17 cellular contexts compared by ENCODE assay signal in the genomic region with DNA sequence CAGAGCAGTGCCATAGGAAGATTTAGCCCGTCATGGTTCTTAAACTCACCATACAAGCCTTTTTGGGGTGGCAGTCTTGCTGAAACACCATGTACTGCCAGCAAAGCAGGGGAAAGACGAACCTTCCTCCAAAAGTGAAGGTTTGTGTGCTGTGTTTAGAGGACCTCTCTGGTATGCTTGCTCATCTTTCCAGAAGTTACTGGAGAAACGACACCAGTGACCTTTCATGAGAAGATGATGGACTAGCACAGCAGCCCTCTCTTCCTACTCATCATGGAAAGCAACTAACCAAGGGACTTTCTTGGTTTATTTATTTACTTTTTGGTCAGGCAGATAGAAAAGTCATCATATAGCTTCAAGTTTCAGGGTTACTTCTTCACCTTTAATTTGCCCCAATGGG.
DNase-seq lines count a peak whose midpoint lies in the region; ATAC-seq and TF ChIP-seq lines count a peak whose summit lies in the region.
"Had no signal": no experiment of that assay in that cellular context is flagged by ENCODE, and none has a peak within 500 bp of the region (broad histone marks: within the 10 kb centered on the region; RNA-seq: fewer than 3 reads in every experiment).

No MANE protein-coding gene starts in this region.

- H3K36me3 ChIP-seq in smooth muscle cell (ENCODE audit: low read depth) = no peaks in the 10 kb centered on the region
- H3K36me3 ChIP-seq: suprapubic skin had no signal

- no peak overlapping the region for H3K9ac ChIP-seq in smooth muscle cell (ENCODE audit: low read depth)

- no peak overlapping the region for H3K4me3 ChIP-seq in smooth muscle cell
- H3K4me3 ChIP-seq: suprapubic skin had no signal

- H4K20me1 ChIP-seq in smooth muscle cell (ENCODE audit: low read depth) = no peaks in the 10 kb centered on the region

- no peak overlapping the region for H2AFZ ChIP-seq in smooth muscle cell (ENCODE audit: low read depth)

- H3K4me2 ChIP-seq in smooth muscle cell = no peak overlapping the region

- peak overlapping the region; percentile 50 for H3K27ac ChIP-seq in smooth muscle cell (ENCODE audit: low read depth)
- H3K27ac ChIP-seq: suprapubic skin had no signal

- DNase-seq in ELR (ENCODE audit: low read depth) = peak; percentile 25
- DNase-seq in smooth muscle cell (lab: John Stamatoyannopoulos, UW; ENCODE audit: unreplicated experiment) = no peak
- DNase-seq in stimulated activated CD4-positive, alpha-beta T cell treated with anti-CD3 and anti-CD28 coated beads, Interleukin-4, amount 100 ng/mL, for 4 hours = no peak
- DNase-seq in immature natural killer cell = no peak
- DNase-seq: activated CD4-positive, alpha-beta T cell treated with anti-CD3 and anti-CD28 coated beads, Interleukin-2, amount 50 U/mL, for 48 hours; activated T-cell treated with anti-CD3 and anti-CD28 coated beads, Interleukin-2, amount 50 U/mL, for 4 hours; caudate nucleus; effector memory CD4-positive, alpha-beta T cell; hypothalamus; left colon; NCI-H1436 treated with DMSO at 0.1 percent for 48 hours; NCI-H446 treated with DMSO at 0.1 percent for 48 hours had no signal

- H3K27ac Mint-ChIP-seq in activated T-helper 17 cell treated with anti-CD3 and anti-CD28 coated beads, Interleukin-2, amount 50 U/mL, for 72 hours = no peak overlapping the region
- H3K27ac Mint-ChIP-seq in immature natural killer cell = no peak overlapping the region

- H3K9me3 ChIP-seq in smooth muscle cell (replicated peaks; ENCODE audit: low read depth) = no peaks in the 10 kb centered on the region
- H3K9me3 ChIP-seq: suprapubic skin had no signal

- ATAC-seq in HG02798 (IDR thresholded peaks at IDR 0.05; ENCODE audit: poor library complexity, unreplicated experiment) (peak; percentile 25), HG02885 (IDR thresholded peaks at IDR 0.05; ENCODE audit: poor library complexity, unreplicated experiment) (no peak)
- ATAC-seq in activated T-helper 17 cell treated with anti-CD3 and anti-CD28 coated beads, Interleukin-2, amount 50 U/mL, for 72 hours (replicated peaks) = peak; percentile 83
- ATAC-seq: activated T-cell treated with anti-CD3 and anti-CD28 coated beads, Interleukin-2, amount 50 U/mL, for 4 hours; left colon had no signal

- H3F3A ChIP-seq in smooth muscle cell (ENCODE audit: low read depth) = peaks cover 6% of the 10 kb centered on the region

- no peaks in the 10 kb centered on the region for H3K27me3 ChIP-seq in smooth muscle cell (ENCODE audit: low read depth)
- H3K27me3 ChIP-seq: suprapubic skin had no signal

- H3K27me3 Mint-ChIP-seq in activated T-helper 17 cell treated with anti-CD3 and anti-CD28 coated beads, Interleukin-2, amount 50 U/mL, for 72 hours = no peaks in the 10 kb centered on the region
- peaks cover 2 to 3% (median 2%) of the 10 kb centered on the region in 3 donors for H3K27me3 Mint-ChIP-seq in immature natural killer cell (ENCODE audit: low read depth in 3 of 3)

- no peaks in the 10 kb centered on the region for H3K79me2 ChIP-seq in smooth muscle cell (ENCODE audit: low read depth)

- H3K9me3 Mint-ChIP-seq in activated T-helper 17 cell treated with anti-CD3 and anti-CD28 coated beads, Interleukin-2, amount 50 U/mL, for 72 hours = no peaks in the 10 kb centered on the region
- H3K9me3 Mint-ChIP-seq in immature natural killer cell = no peaks in the 10 kb centered on the region
- H3K9me3 Mint-ChIP-seq: activated T-cell treated with anti-CD3 and anti-CD28 coated beads, Interleukin-2, amount 50 U/mL, for 4 hours had no signal

- no peak overlapping the region for H3K4me3 Mint-ChIP-seq in activated T-helper 17 cell treated with anti-CD3 and anti-CD28 coated beads, Interleukin-2, amount 50 U/mL, for 72 hours
- H3K4me3 Mint-ChIP-seq in immature natural killer cell = no peak overlapping the region
- H3K4me3 Mint-ChIP-seq: activated T-cell treated with anti-CD3 and anti-CD28 coated beads, Interleukin-2, amount 50 U/mL, for 4 hours; CD14-positive monocyte had no signal

- peaks cover 3% of the 10 kb centered on the region for H3K4me1 ChIP-seq in smooth muscle cell (ENCODE audit: low read depth)
- H3K4me1 ChIP-seq: suprapubic skin had no signal

- 77% methylated on average over 3 of the region's 3 CpGs for WGBS in smooth muscle cell (ENCODE audit: low lambda C conversion rate)

- no peak for TF ChIP-seq CTCF in smooth muscle cell (IDR thresholded peaks at IDR 0.05; ENCODE audit: borderline replicate concordance, insufficient read depth, poor library complexity, severe bottlenecking)

- no peaks in the 10 kb centered on the region for H3K36me3 Mint-ChIP-seq in activated T-helper 17 cell treated with anti-CD3 and anti-CD28 coated beads, Interleukin-2, amount 50 U/mL, for 72 hours (ENCODE audit: low read depth)
- H3K36me3 Mint-ChIP-seq in immature natural killer cell = peaks cover 0 to 3% (median 0%) of the 10 kb centered on the region in 3 donors

- H3K4me1 Mint-ChIP-seq in activated T-helper 17 cell treated with anti-CD3 and anti-CD28 coated beads, Interleukin-2, amount 50 U/mL, for 72 hours = peaks cover 22% of the 10 kb centered on the region
- H3K4me1 Mint-ChIP-seq in immature natural killer cell = peaks cover 26 to 28% of the 10 kb centered on the region in 2 donors
